10 cellular contexts compared by ENCODE assay signal in genomic region chr17:27473190-27473747, GRCh38. TPM values are rescaled to one million over a fixed set of nuclear protein-coding genes. Genes with fewer than 3 reads are reported as not detected.
DNase-seq lines count a peak whose midpoint lies in the region; FAIRE-seq and TF ChIP-seq lines count a peak whose summit lies in the region.
"Had no signal": no experiment of that assay in that cellular context is flagged by ENCODE, and none has a peak within 500 bp of the region (broad histone marks: within the 10 kb centered on the region; RNA-seq: fewer than 3 reads in every experiment).

No MANE protein-coding gene starts in this region.

- H3K4me3 ChIP-seq in small intestine (ENCODE audit: low read depth in 1 of 2, low read length in 2 of 2) (no peak overlapping the region), tibial nerve (no peak overlapping the region)

- no peak for TF ChIP-seq POLR2A in tibial nerve (IDR thresholded peaks at IDR 0.05)

- H3K9me3 ChIP-seq in small intestine (ENCODE audit: control insufficient read depth, low read depth), result no peaks in the 10 kb centered on the region
- no peaks in the 10 kb centered on the region for H3K9me3 ChIP-seq in tibial nerve

- H3K4me1 ChIP-seq in small intestine (ENCODE audit: control insufficient read depth in 2 of 2, insufficient read depth in 1 of 2, low read depth in 1 of 2, low read length in 1 of 2), result peaks cover 0 to 9% of the 10 kb centered on the region in 2 donors
- H3K4me1 ChIP-seq in tibial nerve, result peaks cover 0 to 81% (median 18%) of the 10 kb centered on the region in 4 donors

- H3K36me3 Mint-ChIP-seq in chondrocyte (ENCODE audit: low read depth), result peaks cover 2% of the 10 kb centered on the region

- no peaks in the 10 kb centered on the region for H3K9me3 Mint-ChIP-seq in chondrocyte (ENCODE audit: low read depth)

- peak overlapping the region; percentile 47 for H3K27ac Mint-ChIP-seq in chondrocyte (ENCODE audit: unreplicated experiment)

- 76 to 88% (median 82%) methylated on average over 6 of the region's 6 CpGs for WGBS in small intestine, 3 donors
- WGBS in tibial nerve, 2 donors, result 90 to 91% methylated on average over 6 of the region's 6 CpGs

- FAIRE-seq in small intestine (lab: Jason Lieb, UNC) (no peak), RCC 7860 (lab: Jason Lieb, UNC) (no peak)

- peaks cover 62% of the 10 kb centered on the region for H3K4me1 Mint-ChIP-seq in chondrocyte (ENCODE audit: low read depth)

- H3K27me3 ChIP-seq in small intestine (ENCODE audit: control insufficient read depth in 2 of 2, insufficient read depth in 2 of 2, low read length in 2 of 2) (no peaks in the 10 kb centered on the region), tibial nerve (no peaks in the 10 kb centered on the region)

- H3K27ac ChIP-seq in small intestine (ENCODE audit: low read depth in 1 of 2, low read length in 1 of 2) (peak overlapping the region; percentile 48 to 86), tibial nerve (peak overlapping the region in 1 of 4 donors; percentile 43)
- H3K27ac ChIP-seq: 22Rv1 had no signal

- H3K4me3 Mint-ChIP-seq in chondrocyte (ENCODE audit: unreplicated experiment), result no peak overlapping the region

- TF ChIP-seq CTCF in chondrocyte (IDR thresholded peaks at IDR 0.05) (no peak), tibial nerve (IDR thresholded peaks at IDR 0.05) (no peak)

- DNase-seq in DMS153 (lab: John Stamatoyannopoulos, UW), result peak; percentile 34
- DNase-seq in DMS153 treated with DMSO at 0.1 percent for 48 hours (lab: John Stamatoyannopoulos, UW; ENCODE audit: unreplicated experiment), result no peak
- DNase-seq in NCI-H69 (lab: John Stamatoyannopoulos, UW), result peak; percentile 42
- no peak for DNase-seq in chondrocyte (ENCODE audit: low spot score)
- no peak for DNase-seq in small intestine
- no peak for DNase-seq in RCC 7860 (ENCODE audit: low spot score)
- DNase-seq in central memory CD4-positive, alpha-beta T cell, result no peak
- no peak for DNase-seq in tibial nerve (ENCODE audit: low spot score in 2 of 2)
- DNase-seq: NCI-H526 treated with DMSO at 0.1 percent for 48 hours had no signal

- H3K36me3 ChIP-seq in small intestine (ENCODE audit: control insufficient read depth in 2 of 2, insufficient read depth in 2 of 2, low read length in 2 of 2) (no peaks in the 10 kb centered on the region), tibial nerve (no peaks in the 10 kb centered on the region)

- TF ChIP-seq EP300 in tibial nerve (IDR thresholded peaks at IDR 0.05), result no peak

- no peaks in the 10 kb centered on the region for H3K27me3 Mint-ChIP-seq in chondrocyte (ENCODE audit: low read depth)

RNA-seq across cellular contexts. Expression of gene KSR1, which starts 17.0 kb away (rescaled TPM):
- total RNA-seq in chondrocyte (52.9 to 60.6 TPM (median 59.3 TPM) in 3 replicates), tibial nerve (100 to 1,000 TPM in 1 of 4 donors, 10 to 100 TPM in 3; 45.1 to 110 (median 54.2) TPM)
- polyA plus RNA-seq in small intestine, result 10 to 100 TPM in 2 of 3 donors, 1 to 10 TPM in 1; 8.6 to 13.0 (median 12.8) TPM

Comparison
In these comparisons a context has a peak if more than half of its experiments do, and no peak if none do; other contexts are left out.
1. DNase-seq: peak in DMS153 (single experiment) and NCI-H69 (single experiment); none in DMS153 treated with DMSO at 0.1 percent for 48 hours (single experiment), chondrocyte (single experiment), small intestine (single experiment), RCC 7860 (single experiment), central memory CD4-positive, alpha-beta T cell (single experiment) and tibial nerve (0 of 2).